8 cellular contexts compared by ENCODE assay signal in genomic region chr3:127652246-127652995, GRCh38. TPM values are rescaled to one million over a fixed set of nuclear protein-coding genes. Genes with fewer than 3 reads are reported as not detected.
A peak's percentile ranks its signal among the peaks of the same experiment; 100 is the strongest.
DNase-seq lines count a peak whose midpoint lies in the region; ATAC-seq and TF ChIP-seq lines count a peak whose summit lies in the region.

No MANE protein-coding gene starts in this region.

- no peaks in the 10 kb centered on the region for H3K9me3 Mint-ChIP-seq in activated CD8-positive, alpha-beta T cell treated with anti-CD3 and anti-CD28 coated beads for 36 hours
- no peaks in the 10 kb centered on the region for H3K9me3 Mint-ChIP-seq in osteocyte (ENCODE audit: unreplicated experiment)
- no peaks in the 10 kb centered on the region for H3K9me3 Mint-ChIP-seq in T-helper 2 cell treated with Interferon-gamma antibody and Interleukin-4, amounts not matched to agents 5 μg/mL and 100 μg/mL, for 36 hours

- peak; percentile 81 for TF ChIP-seq CTCF in GM06990 (IDR thresholded peaks at IDR 0.05; ENCODE audit: insufficient read depth, low read length, poor library complexity, severe bottlenecking)
- peak; percentile 84 for TF ChIP-seq CTCF in activated CD8-positive, alpha-beta T cell treated with anti-CD3 and anti-CD28 coated beads for 36 hours (IDR thresholded peaks at IDR 0.05)
- TF ChIP-seq CTCF in osteocyte (IDR thresholded peaks at IDR 0.05) = peak; percentile 96

- H3K27me3 Mint-ChIP-seq in activated CD8-positive, alpha-beta T cell treated with anti-CD3 and anti-CD28 coated beads for 36 hours = no peaks in the 10 kb centered on the region
- H3K27me3 Mint-ChIP-seq in osteocyte (ENCODE audit: unreplicated experiment) = no peaks in the 10 kb centered on the region
- peaks cover 5% of the 10 kb centered on the region for H3K27me3 Mint-ChIP-seq in T-helper 2 cell treated with Interferon-gamma antibody and Interleukin-4, amounts not matched to agents 5 μg/mL and 100 μg/mL, for 36 hours (ENCODE audit: low read depth)

- H3K4me1 Mint-ChIP-seq in activated CD8-positive, alpha-beta T cell treated with anti-CD3 and anti-CD28 coated beads for 36 hours (ENCODE audit: low read depth) = no peaks in the 10 kb centered on the region
- peaks cover 34% of the 10 kb centered on the region for H3K4me1 Mint-ChIP-seq in osteocyte (ENCODE audit: unreplicated experiment)
- no peaks in the 10 kb centered on the region for H3K4me1 Mint-ChIP-seq in T-helper 2 cell treated with Interferon-gamma antibody and Interleukin-4, amounts not matched to agents 5 μg/mL and 100 μg/mL, for 36 hours (ENCODE audit: low read depth)

- no peak overlapping the region for H3K4me3 Mint-ChIP-seq in activated CD8-positive, alpha-beta T cell treated with anti-CD3 and anti-CD28 coated beads for 36 hours
- H3K4me3 Mint-ChIP-seq in osteocyte (ENCODE audit: unreplicated experiment) = no peak overlapping the region
- H3K4me3 Mint-ChIP-seq in T-helper 2 cell treated with Interferon-gamma antibody and Interleukin-4, amounts not matched to agents 5 μg/mL and 100 μg/mL, for 36 hours = no peak overlapping the region

- H3K4me3 ChIP-seq in GM06990 (replicated peaks; ENCODE audit: low read depth, low read length) = no peak overlapping the region

- no peaks in the 10 kb centered on the region for H3K36me3 Mint-ChIP-seq in activated CD8-positive, alpha-beta T cell treated with anti-CD3 and anti-CD28 coated beads for 36 hours (ENCODE audit: low read depth)
- no peaks in the 10 kb centered on the region for H3K36me3 Mint-ChIP-seq in osteocyte (ENCODE audit: unreplicated experiment)
- no peaks in the 10 kb centered on the region for H3K36me3 Mint-ChIP-seq in T-helper 2 cell treated with Interferon-gamma antibody and Interleukin-4, amounts not matched to agents 5 μg/mL and 100 μg/mL, for 36 hours (ENCODE audit: low read depth)

- peak; percentile 75 for ATAC-seq in activated CD8-positive, alpha-beta T cell treated with anti-CD3 and anti-CD28 coated beads for 36 hours
- no peak for ATAC-seq in HG02678 (IDR thresholded peaks at IDR 0.05; ENCODE audit: unreplicated experiment)

- no peak overlapping the region for H3K27ac Mint-ChIP-seq in activated CD8-positive, alpha-beta T cell treated with anti-CD3 and anti-CD28 coated beads for 36 hours
- no peak overlapping the region for H3K27ac Mint-ChIP-seq in osteocyte (ENCODE audit: unreplicated experiment)
- no peak overlapping the region for H3K27ac Mint-ChIP-seq in T-helper 2 cell treated with Interferon-gamma antibody and Interleukin-4, amounts not matched to agents 5 μg/mL and 100 μg/mL, for 36 hours

- H3K36me3 ChIP-seq in GM06990 (ENCODE audit: control insufficient read depth, insufficient read depth, low read length) = no peaks in the 10 kb centered on the region

- no peaks in the 10 kb centered on the region for H3K27me3 ChIP-seq in GM06990 (replicated peaks; ENCODE audit: control insufficient read depth, insufficient read depth, low read length)

- DNase-seq in AG08395 (ENCODE audit: low spot score) (peak; percentile 81), GM06990 (ENCODE audit: extremely low read depth, insufficient read length) (no peak), NCI-H146 treated with DMSO at 0.1 percent for 48 hours (lab: John Stamatoyannopoulos, UW; ENCODE audit: unreplicated experiment) (peak; percentile 18), glomerular endothelial cell (ENCODE audit: extremely low read depth, low read depth, low spot score) (peak; percentile 22), osteocyte (ENCODE audit: extremely low spot score, unreplicated experiment) (no peak)
- peak; percentile 46 for DNase-seq in activated CD8-positive, alpha-beta T cell treated with anti-CD3 and anti-CD28 coated beads for 36 hours
- DNase-seq in T-helper 2 cell treated with Interferon-gamma antibody and Interleukin-4, amounts not matched to agents 5 μg/mL and 100 μg/mL, for 36 hours (ENCODE audit: low spot score) = no peak

- CTCF ChIA-PET in activated CD8-positive, alpha-beta T cell treated with anti-CD3 and anti-CD28 coated beads for 36 hours (lab: Charles Lee) = interaction anchor here (0.7 to 2.5 kb wide), 17 partner anchors 8 to 316 kb away, joined by 3 to 9 read pairs (median 4); no protein-coding TSS in a partner anchor

- POLR2A ChIA-PET in activated CD8-positive, alpha-beta T cell treated with anti-CD3 and anti-CD28 coated beads for 36 hours (lab: Charles Lee) = interaction anchor here (1.0 kb wide), 1 partner anchor 14 kb away, joined by 3 read pairs; no protein-coding TSS in a partner anchor

- intact Hi-C loops in activated CD8-positive, alpha-beta T cell treated with anti-CD3 and anti-CD28 coated beads for 36 hours (cut with micrococcal nuclease) = loop anchor here (5.0 kb wide), 1 partner anchor 320 kb away; no protein-coding TSS in a partner anchor

RNA-seq across cellular contexts. Expression of gene ABTB1, which starts 20.3 kb away (rescaled TPM):
- total RNA-seq in activated CD8-positive, alpha-beta T cell treated with anti-CD3 and anti-CD28 coated beads for 36 hours = 10 to 100 TPM in 1 of 2 experiments, 1 to 10 TPM in 1; 9.7 to 10.6 TPM
- total RNA-seq in glomerular endothelial cell (10.9 and 16.7 TPM in 2 replicates), osteocyte (69.8 and 73.4 TPM in 2 replicates)

RNA-seq across cellular contexts. Expression of gene PODXL2, which starts 23.4 kb away (rescaled TPM):
- total RNA-seq in activated CD8-positive, alpha-beta T cell treated with anti-CD3 and anti-CD28 coated beads for 36 hours = 1 to 10 TPM; 1.1 to 1.3 TPM
- 20.5 and 21.5 TPM in 2 replicates for total RNA-seq in glomerular endothelial cell
- total RNA-seq in osteocyte = 5.7 and 5.9 TPM in 2 replicates

RNA-seq across cellular contexts. Expression of gene MCM2, which starts 54.2 kb away (rescaled TPM):
- 100 to 1,000 TPM; 289 to 302 TPM for total RNA-seq in activated CD8-positive, alpha-beta T cell treated with anti-CD3 and anti-CD28 coated beads for 36 hours
- total RNA-seq in glomerular endothelial cell (18.7 and 28.9 TPM in 2 replicates), osteocyte (19.2 and 20.4 TPM in 2 replicates)

Comparison
In these comparisons a context has a peak if more than half of its experiments do, and no peak if none do; other contexts are left out.
1. DNase-seq: peak in AG08395 (single experiment), NCI-H146 treated with DMSO at 0.1 percent for 48 hours (single experiment), activated CD8-positive, alpha-beta T cell treated with anti-CD3 and anti-CD28 coated beads for 36 hours (single experiment) and glomerular endothelial cell (single experiment); none in GM06990 (single experiment), osteocyte (single experiment) and T-helper 2 cell treated with Interferon-gamma antibody and Interleukin-4, amounts not matched to agents 5 μg/mL and 100 μg/mL, for 36 hours (single experiment).
2. Peak in every context shown above with its lines, with median percentiles within 50 percentile points of each other: CTCF ChIP-seq.